Comparison of ENCODE assay signal across 16 cellular contexts in the genomic region with DNA sequence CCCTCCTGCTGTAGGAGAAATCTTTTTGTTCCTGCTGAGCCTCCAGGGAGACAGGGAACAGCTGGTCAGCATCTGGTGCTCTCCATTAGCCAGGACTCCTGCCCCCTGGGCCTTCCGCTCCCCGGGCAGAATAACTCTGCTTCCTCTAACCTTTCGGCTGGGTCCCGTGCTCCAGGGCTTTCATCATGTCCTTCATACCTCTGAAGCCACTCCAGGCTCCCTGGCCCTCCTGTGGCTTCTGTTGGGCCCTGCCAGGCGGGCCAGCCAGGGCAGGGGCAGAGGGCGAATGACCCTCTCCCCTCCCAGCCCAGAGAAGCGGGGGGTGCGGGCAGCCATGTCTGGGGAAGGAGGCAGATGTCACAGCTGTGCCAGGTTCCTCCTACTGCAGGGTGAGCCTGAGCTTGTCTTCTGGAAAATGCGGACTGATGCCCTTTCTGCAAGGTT.
DNase-seq lines count a peak whose midpoint lies in the region; ATAC-seq and TF ChIP-seq lines count a peak whose summit lies in the region.
"Had no signal": no experiment of that assay in that cellular context is flagged by ENCODE, and none has a peak within 500 bp of the region (broad histone marks: within the 10 kb centered on the region; RNA-seq: fewer than 3 reads in every experiment).

No MANE protein-coding gene starts in this region.

- H3K4me3 Mint-ChIP-seq in chondrocyte (ENCODE audit: unreplicated experiment): no peak overlapping the region
- no peak overlapping the region for H3K4me3 Mint-ChIP-seq in stimulated activated memory B cell treated with anti-CD40 and anti-IgM and Interleukin-4, amounts not matched to agents 10 μg/mL and 1 μg/mL and 100 μg/mL, for 72 hours
- H3K4me3 Mint-ChIP-seq: activated T-cell treated with anti-CD3 and anti-CD28 coated beads, Interleukin-2, amount 50 U/mL, for 24 hours; CD4-positive, alpha-beta memory T cell had no signal

- no peak overlapping the region for H3K4me3 ChIP-seq in HEK293 (ENCODE audit: low read depth, low read length)
- H3K4me3 ChIP-seq in right atrium auricular region: no peak overlapping the region
- H3K4me3 ChIP-seq: K562 had no signal

- TF ChIP-seq CTCF in HEK293 (tag by site-specific recombination; IDR thresholded peaks at IDR 0.05) (no peak), chondrocyte (IDR thresholded peaks at IDR 0.05) (no peak), right atrium auricular region (IDR thresholded peaks at IDR 0.05) (no peak)

- H3K27ac ChIP-seq in HEK293 (ENCODE audit: extremely low read depth, low read depth, low read length): no peak overlapping the region
- H3K27ac ChIP-seq in right atrium auricular region: peak overlapping the region; percentile 40 to 46

- no peaks in the 10 kb centered on the region for H3K36me3 Mint-ChIP-seq in chondrocyte (ENCODE audit: low read depth)
- H3K36me3 Mint-ChIP-seq in stimulated activated memory B cell treated with anti-CD40 and anti-IgM and Interleukin-4, amounts not matched to agents 10 μg/mL and 1 μg/mL and 100 μg/mL, for 72 hours: no peaks in the 10 kb centered on the region
- H3K36me3 Mint-ChIP-seq: CD4-positive, alpha-beta memory T cell had no signal

- H3K36me3 ChIP-seq in HEK293 (ENCODE audit: control insufficient read depth in 2 of 2, insufficient read depth in 1 of 2, low read length in 2 of 2): no peaks in the 10 kb centered on the region
- no peaks in the 10 kb centered on the region for H3K36me3 ChIP-seq in right atrium auricular region

- POLR2A ChIA-PET in HEK293 (lab: Yijun Ruan, JAX): interaction anchor here (1.0 kb wide), 1 partner anchor 16 kb away, joined by 3 read pairs; no protein-coding TSS in a partner anchor
- POLR2A ChIA-PET in HEK293T (lab: Yijun Ruan, JAX): no interaction called here

- no peaks in the 10 kb centered on the region for H3K9me3 ChIP-seq in HEK293 (ENCODE audit: control insufficient read depth, insufficient read depth, low read depth, low read length)
- no peaks in the 10 kb centered on the region for H3K9me3 ChIP-seq in right atrium auricular region

- H3K27me3 Mint-ChIP-seq in chondrocyte (ENCODE audit: low read depth): peaks cover 14% of the 10 kb centered on the region
- no peaks in the 10 kb centered on the region for H3K27me3 Mint-ChIP-seq in stimulated activated memory B cell treated with anti-CD40 and anti-IgM and Interleukin-4, amounts not matched to agents 10 μg/mL and 1 μg/mL and 100 μg/mL, for 72 hours

- CTCF ChIA-PET in HEK293 (lab: Yijun Ruan, JAX) (interaction anchor here (0.6 to 2.4 kb wide), 4 partner anchors 18 to 32 kb away, joined by 4 to 9 read pairs (median 6); no protein-coding TSS in a partner anchor), HEK293T (lab: Yijun Ruan, JAX) (interaction anchor here (1.2 kb wide), 2 partner anchors 23 to 26 kb away, joined by 3 to 5 read pairs; no protein-coding TSS in a partner anchor)

- no peaks in the 10 kb centered on the region for H3K9me3 Mint-ChIP-seq in chondrocyte (ENCODE audit: low read depth)
- H3K9me3 Mint-ChIP-seq in stimulated activated memory B cell treated with anti-CD40 and anti-IgM and Interleukin-4, amounts not matched to agents 10 μg/mL and 1 μg/mL and 100 μg/mL, for 72 hours: no peaks in the 10 kb centered on the region
- H3K9me3 Mint-ChIP-seq: activated T-cell treated with anti-CD3 and anti-CD28 coated beads, Interleukin-2, amount 50 U/mL, for 24 hours; CD4-positive, alpha-beta memory T cell had no signal

- DNase-seq in chondrocyte (ENCODE audit: low spot score): peak; percentile 68
- peak; percentile 72 for DNase-seq in right atrium auricular region (ENCODE audit: low spot score)
- no peak for DNase-seq in NCI-H345 treated with DMSO at 0.1 percent for 48 hours (lab: John Stamatoyannopoulos, UW; ENCODE audit: unreplicated experiment)
- no peak for DNase-seq in HEK293T (ENCODE audit: extremely low spot score)
- DNase-seq in NCI-H1694 treated with DMSO at 0.1 percent for 48 hours (lab: John Stamatoyannopoulos, UW): no peak
- DNase-seq: activated CD4-positive, alpha-beta T cell treated with anti-CD3 and anti-CD28 coated beads for 48 hours; activated T-cell treated with anti-CD3 and anti-CD28 coated beads, Interleukin-2, amount 50 U/mL, for 24 hours; anterior cingulate cortex; CD4-positive, alpha-beta memory T cell; NCI-H1436 treated with DMSO at 0.1 percent for 48 hours; NCI-H526; T-helper 2 cell had no signal

- no peaks in the 10 kb centered on the region for H3K4me1 ChIP-seq in HEK293 (ENCODE audit: control insufficient read depth, insufficient read depth, low read length)
- H3K4me1 ChIP-seq in right atrium auricular region: peaks cover 0 to 14% of the 10 kb centered on the region in 2 donors

- peaks cover 49% of the 10 kb centered on the region for H3K4me1 Mint-ChIP-seq in chondrocyte (ENCODE audit: low read depth)
- H3K4me1 Mint-ChIP-seq in stimulated activated memory B cell treated with anti-CD40 and anti-IgM and Interleukin-4, amounts not matched to agents 10 μg/mL and 1 μg/mL and 100 μg/mL, for 72 hours: peaks cover 52% of the 10 kb centered on the region
- H3K4me1 Mint-ChIP-seq: CD4-positive, alpha-beta memory T cell had no signal

- H3K27me3 ChIP-seq in right atrium auricular region: no peaks in the 10 kb centered on the region

- no peak for ATAC-seq in stimulated activated memory B cell treated with anti-CD40 and anti-IgM and Interleukin-4, amounts not matched to agents 10 μg/mL and 1 μg/mL and 100 μg/mL, for 72 hours
- ATAC-seq in HG03196 (IDR thresholded peaks at IDR 0.05; ENCODE audit: unreplicated experiment): no peak
- ATAC-seq: K562 had no signal

- no peak overlapping the region for H3K27ac Mint-ChIP-seq in chondrocyte (ENCODE audit: unreplicated experiment)
- H3K27ac Mint-ChIP-seq in stimulated activated memory B cell treated with anti-CD40 and anti-IgM and Interleukin-4, amounts not matched to agents 10 μg/mL and 1 μg/mL and 100 μg/mL, for 72 hours: peak overlapping the region; percentile 95
- H3K27ac Mint-ChIP-seq: activated T-cell treated with anti-CD3 and anti-CD28 coated beads, Interleukin-2, amount 50 U/mL, for 24 hours; CD4-positive, alpha-beta memory T cell had no signal

TF ChIP-seq in HEK293, 187 proteins besides CTCF, POLR2A, EP300 and RAD21:
- TF ChIP-seq ZNF548 (tag by site-specific recombination; IDR thresholded peaks at IDR 0.05): no peak
- no peak for TF ChIP-seq ZNF660 (tag by site-specific recombination; IDR thresholded peaks at IDR 0.05)
- TF ChIP-seq ZNF184 (tag by site-specific recombination; IDR thresholded peaks at IDR 0.05): no peak
- peak; percentile 46 for TF ChIP-seq ZIC2 (tag by site-specific recombination; IDR thresholded peaks at IDR 0.05)
- TF ChIP-seq, protein P1, sequence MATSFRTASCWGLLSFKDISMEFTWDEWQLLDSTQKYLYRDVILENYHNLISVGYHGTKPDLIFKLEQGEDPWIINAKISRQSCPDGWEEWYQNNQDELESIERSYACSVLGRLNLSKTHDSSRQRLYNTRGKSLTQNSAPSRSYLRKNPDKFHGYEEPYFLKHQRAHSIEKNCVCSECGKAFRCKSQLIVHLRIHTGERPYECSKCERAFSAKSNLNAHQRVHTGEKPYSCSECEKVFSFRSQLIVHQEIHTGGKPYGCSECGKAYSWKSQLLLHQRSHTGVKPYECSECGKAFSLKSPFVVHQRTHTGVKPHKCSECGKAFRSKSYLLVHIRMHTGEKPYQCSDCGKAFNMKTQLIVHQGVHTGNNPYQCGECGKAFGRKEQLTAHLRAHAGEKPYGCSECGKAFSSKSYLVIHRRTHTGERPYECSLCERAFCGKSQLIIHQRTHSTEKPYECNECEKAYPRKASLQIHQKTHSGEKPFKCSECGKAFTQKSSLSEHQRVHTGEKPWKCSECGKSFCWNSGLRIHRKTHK (tag by site-specific recombination; IDR thresholded peaks at IDR 0.05): no peak

TF ChIP-seq in HEK293T, 16 proteins besides CTCF, POLR2A, EP300 and RAD21:
- TF ChIP-seq, protein P2, sequence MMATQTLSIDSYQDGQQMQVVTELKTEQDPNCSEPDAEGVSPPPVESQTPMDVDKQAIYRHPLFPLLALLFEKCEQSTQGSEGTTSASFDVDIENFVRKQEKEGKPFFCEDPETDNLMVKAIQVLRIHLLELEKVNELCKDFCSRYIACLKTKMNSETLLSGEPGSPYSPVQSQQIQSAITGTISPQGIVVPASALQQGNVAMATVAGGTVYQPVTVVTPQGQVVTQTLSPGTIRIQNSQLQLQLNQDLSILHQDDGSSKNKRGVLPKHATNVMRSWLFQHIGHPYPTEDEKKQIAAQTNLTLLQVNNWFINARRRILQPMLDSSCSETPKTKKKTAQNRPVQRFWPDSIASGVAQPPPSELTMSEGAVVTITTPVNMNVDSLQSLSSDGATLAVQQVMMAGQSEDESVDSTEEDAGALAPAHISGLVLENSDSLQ (IDR thresholded peaks at IDR 0.05): no peak
- TF ChIP-seq CTBP1 (IDR thresholded peaks at IDR 0.05; ENCODE audit: borderline replicate concordance) (no peak), BHLHE40 (IDR thresholded peaks at IDR 0.05; ENCODE audit: borderline replicate concordance) (no peak), ZNF384 (IDR thresholded peaks at IDR 0.05) (no peak), FOXK2 (IDR thresholded peaks at IDR 0.05) (no peak), HDGF (IDR thresholded peaks at IDR 0.05; ENCODE audit: borderline replicate concordance) (no peak), LEF1 (IDR thresholded peaks at IDR 0.05; ENCODE audit: borderline replicate concordance) (no peak), ARNT (IDR thresholded peaks at IDR 0.05) (no peak), TARDBP (IDR thresholded peaks at IDR 0.05) (no peak), L3MBTL2 (conservative IDR thresholded peaks at IDR 0.05) (no peak), NFRKB (IDR thresholded peaks at IDR 0.05) (no peak), SP1 (IDR thresholded peaks at IDR 0.05) (no peak), ELF4 (IDR thresholded peaks at IDR 0.05) (no peak)

Comparison
In these comparisons a context has a peak if more than half of its experiments do, and no peak if none do; other contexts are left out.
1. DNase-seq: peak in chondrocyte (single experiment) and right atrium auricular region (single experiment); none in NCI-H345 treated with DMSO at 0.1 percent for 48 hours (single experiment), HEK293T (single experiment) and NCI-H1694 treated with DMSO at 0.1 percent for 48 hours (single experiment).